1 cellular context compared by ENCODE assay signal in genomic region chr17:77020973-77021372, GRCh38.
A peak's percentile ranks its signal among the peaks of the same experiment; 100 is the strongest.
TF ChIP-seq lines count a peak whose summit lies in the region.

No MANE protein-coding gene starts in this region.

TF ChIP-seq in A549, 52 proteins besides CTCF, POLR2A, EP300 and RAD21:
- TF ChIP-seq REST (IDR thresholded peaks at IDR 0.05) (peak; percentile 71; the same call in 1 of the 2 replicates), FOXS1 (CRISPR knock-in tag; IDR thresholded peaks at IDR 0.05) (no peak)
